In genomic region chr2:54386585-54386984, GRCh38 we compare ENCODE assay signal across 22 cellular contexts.
DNase-seq lines count a peak whose midpoint lies in the region; ATAC-seq, FAIRE-seq and TF ChIP-seq lines count a peak whose summit lies in the region.
"Had no signal": no experiment of that assay in that cellular context is flagged by ENCODE, and none has a peak within 500 bp of the region (broad histone marks: within the 10 kb centered on the region; RNA-seq: fewer than 3 reads in every experiment).

No MANE protein-coding gene starts in this region.

- no peaks in the 10 kb centered on the region for H3K9me3 Mint-ChIP-seq in nephron
- H3K9me3 Mint-ChIP-seq in osteocyte (ENCODE audit: unreplicated experiment), result no peaks in the 10 kb centered on the region
- H3K9me3 Mint-ChIP-seq: activated CD4-positive, alpha-beta T cell treated with anti-CD3 and anti-CD28 coated beads, Interleukin-2, amount 10 ng/mL, durations not matched to agents 24 days and 14 days had no signal

- peak overlapping the region in 49 of 59 donors; percentile 10 to 98 (median 85) for H3K27ac ChIP-seq in dorsolateral prefrontal cortex
- H3K27ac ChIP-seq in thyroid gland, result peak overlapping the region; percentile 36 to 52 (median 52)
- H3K27ac ChIP-seq: tibial artery had no signal

- no peaks in the 10 kb centered on the region for H3K27me3 Mint-ChIP-seq in nephron (ENCODE audit: low read depth)
- H3K27me3 Mint-ChIP-seq in osteocyte (ENCODE audit: unreplicated experiment), result peaks cover 4% of the 10 kb centered on the region

- H3K36me3 Mint-ChIP-seq in nephron (ENCODE audit: low read depth) (no peaks in the 10 kb centered on the region), osteocyte (ENCODE audit: unreplicated experiment) (no peaks in the 10 kb centered on the region)
- H3K36me3 Mint-ChIP-seq: immature natural killer cell had no signal

- ATAC-seq in HG02759 (IDR thresholded peaks at IDR 0.05; ENCODE audit: unreplicated experiment), result peak; percentile 24

- H3K27me3 ChIP-seq in dorsolateral prefrontal cortex (no peaks in the 10 kb centered on the region), thyroid gland (no peaks in the 10 kb centered on the region)
- H3K27me3 ChIP-seq: tibial artery had no signal

- H3K4me3 Mint-ChIP-seq in nephron (peak overlapping the region in 1 of 3 experiments; percentile 9), osteocyte (ENCODE audit: unreplicated experiment) (no peak overlapping the region)
- H3K4me3 Mint-ChIP-seq: activated CD4-positive, alpha-beta T cell treated with anti-CD3 and anti-CD28 coated beads, Interleukin-2, amount 10 ng/mL, durations not matched to agents 24 days and 14 days; immature natural killer cell had no signal

- H3K4me1 Mint-ChIP-seq in nephron (peaks cover 53% of the 10 kb centered on the region), osteocyte (ENCODE audit: unreplicated experiment) (peaks cover 9% of the 10 kb centered on the region)
- H3K4me1 Mint-ChIP-seq: activated CD4-positive, alpha-beta T cell treated with anti-CD3 and anti-CD28 coated beads, Interleukin-2, amount 10 ng/mL, durations not matched to agents 24 days and 14 days; immature natural killer cell had no signal

- no peaks in the 10 kb centered on the region for H3K9me3 ChIP-seq in thyroid gland
- H3K9me3 ChIP-seq: tibial artery had no signal

- H3K27ac Mint-ChIP-seq in nephron (peak overlapping the region in 2 of 3 experiments; percentile 94 to 98), osteocyte (ENCODE audit: unreplicated experiment) (no peak overlapping the region)
- H3K27ac Mint-ChIP-seq: activated CD4-positive, alpha-beta T cell treated with anti-CD3 and anti-CD28 coated beads, Interleukin-2, amount 10 ng/mL, durations not matched to agents 24 days and 14 days; immature natural killer cell had no signal

- DNase-seq in dorsolateral prefrontal cortex (no peak), thyroid gland (no peak), GM12891 (ENCODE audit: insufficient read length, low spot score) (no peak), osteocyte (ENCODE audit: extremely low spot score, unreplicated experiment) (no peak), NCI-H187 (lab: John Stamatoyannopoulos, UW) (no peak), activated gamma-delta T cell treated with Interleukin-2 at 50 U/mL for 16 hours (no peak)
- DNase-seq: activated CD4-positive, alpha-beta T cell treated with anti-CD3 and anti-CD28 coated beads, Interleukin-2, amount 10 ng/mL, durations not matched to agents 24 days and 14 days; activated CD8-positive, alpha-beta memory T cell treated with anti-CD3 and anti-CD28 coated beads, Interleukin-2, amount 50 U/mL, for 48 hours; activated naive CD4-positive, alpha-beta T cell; cortex of kidney; GF-D8; immature natural killer cell; Karpas-422; NCI-H1417 treated with DMSO at 0.1 percent for 48 hours; NCI-H2227 treated with DMSO at 0.1 percent for 48 hours; SW 1271 had no signal

- H3K4me3 ChIP-seq in dorsolateral prefrontal cortex, result no peak overlapping the region
- no peak overlapping the region for H3K4me3 ChIP-seq in thyroid gland (replicated peaks in 1 of 3)
- H3K4me3 ChIP-seq: tibial artery had no signal

- TF ChIP-seq POLR2A in thyroid gland (IDR thresholded peaks at IDR 0.05) (no peak), GM12891 (IDR thresholded peaks at IDR 0.05; ENCODE audit: low read depth, low read length) (no peak)

- no peak for TF ChIP-seq CTCF in dorsolateral prefrontal cortex (IDR thresholded peaks at IDR 0.05 in 54 of 56, conservative IDR thresholded peaks at IDR 0.05 in 2 of 56; ENCODE audit: low read depth in 1 of 56, partially characterized antibody in 56 of 56)
- TF ChIP-seq CTCF in nephron (IDR thresholded peaks at IDR 0.05; ENCODE audit: unreplicated experiment in 3 of 3), result no peak
- no peak for TF ChIP-seq CTCF in thyroid gland (IDR thresholded peaks at IDR 0.05)
- TF ChIP-seq CTCF in osteocyte (IDR thresholded peaks at IDR 0.05), result no peak

- peaks cover 24 to 36% of the 10 kb centered on the region in 2 donors for H3K4me1 ChIP-seq in thyroid gland

- intact Hi-C loops in dorsolateral prefrontal cortex (cut with DNase I), result loop anchor here in 1 of 2 donors (10.0 kb wide), 1 partner anchor 68 kb away; the partner anchor contains the start of gene SPTBN1
- intact Hi-C loops in thyroid gland (cut with DNase I), result no loop called here

- FAIRE-seq in GM12891 (lab: Jason Lieb, UNC), result no peak
- FAIRE-seq: H54, RCC 7860, TTC549 had no signal

- H3K36me3 ChIP-seq in thyroid gland, result no peaks in the 10 kb centered on the region
- H3K36me3 ChIP-seq: tibial artery had no signal

- 77 to 82% methylated on average over 3 of the region's 3 CpGs for WGBS in thyroid gland, 2 donors

TF ChIP-seq in GM12891, 5 proteins besides CTCF, POLR2A, EP300 and RAD21:
- TF ChIP-seq SPI1 (IDR thresholded peaks at IDR 0.05; ENCODE audit: low read depth, low read length) (no peak), POU2F2 (IDR thresholded peaks at IDR 0.05; ENCODE audit: low read depth, low read length) (no peak), PAX5 (IDR thresholded peaks at IDR 0.05; ENCODE audit: insufficient read depth, low read length, severe bottlenecking) (no peak), POLR2AphosphoS5 (IDR thresholded peaks at IDR 0.05; ENCODE audit: low read depth, low read length) (no peak), TAF1 (IDR thresholded peaks at IDR 0.05; ENCODE audit: low read depth, low read length) (no peak)
TF ChIP-seq in GM12891: peak in this region for 0.
